ENCODE assay signal across 13 cellular contexts in the genomic region with DNA sequence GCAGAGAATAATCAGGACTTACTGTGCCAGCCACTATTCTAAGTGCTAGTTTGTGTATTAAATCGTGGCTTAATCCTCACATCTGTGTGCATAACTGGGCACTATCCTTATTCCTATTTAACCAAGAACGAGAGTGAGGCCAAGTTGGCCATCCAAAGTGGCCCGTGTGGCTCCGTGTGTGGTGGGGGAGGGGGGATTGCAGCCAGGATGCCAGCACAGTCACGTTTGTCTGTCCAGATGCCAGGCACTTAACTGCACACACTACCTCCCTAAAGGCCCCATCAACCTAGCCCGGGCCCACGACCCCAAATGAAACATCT.
DNase-seq lines count a peak whose midpoint lies in the region; ATAC-seq, FAIRE-seq and TF ChIP-seq lines count a peak whose summit lies in the region.
"Had no signal": no experiment of that assay in that cellular context is flagged by ENCODE, and none has a peak within 500 bp of the region (broad histone marks: within the 10 kb centered on the region; RNA-seq: fewer than 3 reads in every experiment).

No MANE protein-coding gene starts in this region.

- POLR2A ChIA-PET in A549 (lab: Yijun Ruan, JAX) = interaction anchor here (0.9 kb wide), 1 partner anchor 40 kb away, joined by 6 read pairs; no protein-coding TSS in a partner anchor
- POLR2A ChIA-PET in Caco-2 (lab: Charles Lee) = no interaction called here

- CTCF ChIA-PET in A549 (lab: Yijun Ruan, JAX) (interaction anchor here (0.9 to 9.4 kb wide), 24 partner anchors 8 to 165 kb away, joined by 3 to 223 read pairs (median 5); no protein-coding TSS in a partner anchor), Caco-2 (lab: Charles Lee) (interaction anchor here (0.7 to 0.9 kb wide), 2 partner anchors 17 to 40 kb away, joined by 3 read pairs; no protein-coding TSS in a partner anchor)

- no peaks in the 10 kb centered on the region for H3K4me1 Mint-ChIP-seq in Caco-2 (ENCODE audit: low read depth, unreplicated experiment)

- H3K27ac Mint-ChIP-seq in Caco-2 (ENCODE audit: unreplicated experiment) = no peak overlapping the region

- H3K27me3 ChIP-seq in SJSA1 (replicated peaks) (no peaks in the 10 kb centered on the region), esophagus muscularis mucosa (peaks cover 9 to 96% (median 32%) of the 10 kb centered on the region in 4 donors), Caco-2 (replicated peaks; ENCODE audit: control insufficient read depth, insufficient read depth, low read length) (no peaks in the 10 kb centered on the region; the same call in none of the 2 replicates)

- ATAC-seq in A549 (peak; percentile 1 to 10; a peak in 3 of 6 replicates), GM18511 (IDR thresholded peaks at IDR 0.05; ENCODE audit: unreplicated experiment) (no peak)
- ATAC-seq: Right ventricle myocardium inferior had no signal

- TF ChIP-seq CTCF in A549 (IDR thresholded peaks at IDR 0.05) (no peak), esophagus muscularis mucosa (IDR thresholded peaks at IDR 0.05) (peak in 1 of 3 experiments; percentile 52), Caco-2 (IDR thresholded peaks at IDR 0.05; ENCODE audit: insufficient read depth in 1 of 2, low read depth in 1 of 2, low read length in 1 of 2, severe bottlenecking in 1 of 2, unreplicated experiment in 1 of 2) (no peak)

- peak overlapping the region; percentile 88 for H3K4me2 ChIP-seq in A549

- H3K36me3 ChIP-seq in ES-I3 (ENCODE audit: insufficient read depth, low read length) = no peaks in the 10 kb centered on the region
- H3K36me3 ChIP-seq in SJSA1 = no peaks in the 10 kb centered on the region
- H3K36me3 ChIP-seq in esophagus muscularis mucosa = no peaks in the 10 kb centered on the region
- H3K36me3 ChIP-seq in Caco-2 (ENCODE audit: control insufficient read depth, insufficient read depth, low read length) = no peaks in the 10 kb centered on the region

- no peaks in the 10 kb centered on the region for H3K9me3 ChIP-seq in A549
- no peaks in the 10 kb centered on the region for H3K9me3 ChIP-seq in ES-I3 (ENCODE audit: control insufficient read depth, insufficient read depth, low read length)
- no peaks in the 10 kb centered on the region for H3K9me3 ChIP-seq in SJSA1 (replicated peaks)
- H3K9me3 ChIP-seq in esophagus muscularis mucosa = no peaks in the 10 kb centered on the region
- no peaks in the 10 kb centered on the region for H3K9me3 ChIP-seq in Caco-2

- H3K27me3 Mint-ChIP-seq in Caco-2 (ENCODE audit: insufficient read depth, unreplicated experiment) = peaks cover 11% of the 10 kb centered on the region

- H3K9ac ChIP-seq in ES-I3 (ENCODE audit: low read depth, low read length) = peak overlapping the region; percentile 30; the same call in 1 of the 2 replicates

- H3K9me3 Mint-ChIP-seq in Caco-2 (ENCODE audit: unreplicated experiment) = no peaks in the 10 kb centered on the region

- H3K36me3 Mint-ChIP-seq in Caco-2 (ENCODE audit: insufficient read depth, unreplicated experiment) = no peaks in the 10 kb centered on the region

- TF ChIP-seq EP300 in A549 (IDR thresholded peaks at IDR 0.05) (no peak), esophagus muscularis mucosa (IDR thresholded peaks at IDR 0.05) (no peak)

- intact Hi-C loops in esophagus muscularis mucosa (cut with DNase I) (no loop called here), Caco-2 (cut with micrococcal nuclease; ENCODE audit: unreplicated experiment) (no loop called here)

- TF ChIP-seq POLR2A in A549 (IDR thresholded peaks at IDR 0.05; ENCODE audit: low read length) = no peak
- no peak for TF ChIP-seq POLR2A in esophagus muscularis mucosa (IDR thresholded peaks at IDR 0.05; ENCODE audit: low read depth)

- no peak for TF ChIP-seq RAD21 in A549 (conservative IDR thresholded peaks at IDR 0.05 in 1 of 2, IDR thresholded peaks at IDR 0.05 in 1 of 2)

- FAIRE-seq in A549 (lab: Jason Lieb, UNC) = no peak

- no peak overlapping the region for H3K4me3 Mint-ChIP-seq in Caco-2 (ENCODE audit: unreplicated experiment)

- 43% methylated on average over 7 of the region's 7 CpGs for WGBS in A549 (ENCODE audit: missing lambda C conversion rate)
- WGBS in esophagus muscularis mucosa = 14% methylated on average over 5 of the region's 7 CpGs

- DNase-seq in A549 (ENCODE audit: low read depth in 1 of 2, low spot score in 1 of 2) (no peak), SJSA1 (ENCODE audit: low read depth in 1 of 2, low spot score in 2 of 2) (no peak), esophagus muscularis mucosa (ENCODE audit: extremely low spot score) (no peak), Caco-2 (no peak), NCI-H2196 treated with DMSO at 0.1 percent for 48 hours (lab: John Stamatoyannopoulos, UW; ENCODE audit: unreplicated experiment) (no peak), HuH-7 (ENCODE audit: low spot score) (no peak)
- DNase-seq: foreskin melanocyte, mesenchymal stem cell, NCI-H1436 treated with DMSO at 0.1 percent for 48 hours had no signal

- H3K4me3 ChIP-seq in A549 (peak overlapping the region; percentile 79), SJSA1 (peak overlapping the region; percentile 48), esophagus muscularis mucosa (peak overlapping the region; percentile 54 to 64 (median 60)), Caco-2 (ENCODE audit: low read depth, low read length) (no peak overlapping the region)

- H3K4me1 ChIP-seq in A549 (peaks cover 24% of the 10 kb centered on the region), ES-I3 (ENCODE audit: insufficient read depth, low read length) (peaks cover 13% of the 10 kb centered on the region), SJSA1 (replicated peaks) (peaks cover 27% of the 10 kb centered on the region), esophagus muscularis mucosa (peaks cover 16 to 48% (median 39%) of the 10 kb centered on the region in 4 donors), Caco-2 (no peaks in the 10 kb centered on the region)

- no TSS peak for BruUV-seq in Caco-2 (replicated peaks; lab: Mats Ljungman, UMichigan)

- H3K27ac ChIP-seq in A549 (peak overlapping the region; percentile 86 to 87; a peak in 5 of 6 replicates), SJSA1 (no peak overlapping the region; the same call in 1 of the 2 replicates), esophagus muscularis mucosa (replicated peaks in 1 of 4) (peak overlapping the region; percentile 69 to 89 (median 86))
- H3K27ac ChIP-seq: skin epidermis had no signal

TF ChIP-seq in A549, 52 proteins besides CTCF, POLR2A, EP300 and RAD21:
- TF ChIP-seq RNF2 (IDR thresholded peaks at IDR 0.05; ENCODE audit: borderline replicate concordance, low read depth) = no peak
